8 cellular contexts compared by ENCODE assay signal in the genomic region with DNA sequence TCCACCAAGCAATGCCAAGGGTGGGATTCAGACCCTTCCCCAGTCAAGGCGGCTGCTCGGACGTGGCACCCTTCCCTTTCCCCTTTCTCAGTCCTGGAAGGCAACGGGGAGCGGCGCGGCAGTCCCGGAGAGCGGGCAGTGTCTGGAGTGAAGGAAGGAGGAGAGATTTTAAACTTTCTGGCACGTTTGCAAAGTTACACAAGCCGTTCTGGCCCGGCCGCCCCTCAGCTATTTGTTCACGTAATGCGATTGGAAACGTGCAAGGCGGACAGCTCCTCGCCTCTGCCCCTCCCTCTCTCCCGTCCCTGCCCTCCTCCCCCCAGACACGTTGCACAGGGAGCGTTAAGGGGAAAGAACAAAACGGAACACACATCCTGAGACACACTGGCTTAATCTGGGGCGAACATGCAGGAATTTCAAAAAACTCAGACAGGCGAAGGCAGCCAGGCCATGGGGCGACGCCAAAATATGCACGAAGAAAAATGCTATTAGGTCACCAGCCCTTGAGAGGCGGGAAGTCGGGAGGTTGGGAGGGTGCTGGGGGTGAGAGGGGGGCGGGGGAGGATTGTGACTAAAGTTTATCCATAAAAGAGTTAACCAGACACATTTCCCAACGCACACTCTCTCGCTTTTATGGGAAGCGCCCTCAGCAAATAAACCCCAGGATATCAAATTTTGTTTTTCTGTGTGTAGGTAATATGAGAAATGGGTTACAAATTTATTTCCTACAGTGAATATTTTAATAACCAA. TPM values are rescaled to one million over a fixed set of nuclear protein-coding genes. Genes with fewer than 3 reads are reported as not detected.
DNase-seq lines count a peak whose midpoint lies in the region; ATAC-seq and TF ChIP-seq lines count a peak whose summit lies in the region.

A gene with protein sequence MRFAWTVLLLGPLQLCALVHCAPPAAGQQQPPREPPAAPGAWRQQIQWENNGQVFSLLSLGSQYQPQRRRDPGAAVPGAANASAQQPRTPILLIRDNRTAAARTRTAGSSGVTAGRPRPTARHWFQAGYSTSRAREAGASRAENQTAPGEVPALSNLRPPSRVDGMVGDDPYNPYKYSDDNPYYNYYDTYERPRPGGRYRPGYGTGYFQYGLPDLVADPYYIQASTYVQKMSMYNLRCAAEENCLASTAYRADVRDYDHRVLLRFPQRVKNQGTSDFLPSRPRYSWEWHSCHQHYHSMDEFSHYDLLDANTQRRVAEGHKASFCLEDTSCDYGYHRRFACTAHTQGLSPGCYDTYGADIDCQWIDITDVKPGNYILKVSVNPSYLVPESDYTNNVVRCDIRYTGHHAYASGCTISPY (minus strand): TSS at position 144 of the 750 bp plus-strand sequence. CDS start 274 bp downstream, outside the sequence.

- DNase-seq in activated naive CD4-positive, alpha-beta T cell treated with anti-CD3 and anti-CD28 coated beads for 36 hours: peak; percentile 4
- no peak for DNase-seq in activated naive CD4-positive, alpha-beta T cell treated with anti-CD3 and anti-CD28 coated beads, Interleukin-2, amount 50 U/mL, for 16 hours
- DNase-seq in NCI-H526 treated with DMSO at 0.1 percent for 48 hours (lab: John Stamatoyannopoulos, UW): peak; percentile 3
- peak; percentile 96 to 97 for DNase-seq in cardiac fibroblast (ENCODE audit: low read depth in 2 of 2)
- peak; percentile 84 for DNase-seq in islet precursor cell
- no peak for DNase-seq in spleen
- no peak for DNase-seq in pons (ENCODE audit: low spot score)

- H3K36me3 ChIP-seq in spleen: no peaks in the 10 kb centered on the region

- ATAC-seq in HG03469 (IDR thresholded peaks at IDR 0.05; ENCODE audit: unreplicated experiment): no peak

- peaks cover 49% of the 10 kb centered on the region for H3K27me3 Mint-ChIP-seq in activated naive CD4-positive, alpha-beta T cell treated with anti-CD3 and anti-CD28 coated beads for 36 hours (ENCODE audit: low read depth)

- peaks cover 0 to 32% (median 22%) of the 10 kb centered on the region in 6 donors for H3K4me1 ChIP-seq in spleen

- H3K4me1 Mint-ChIP-seq in activated naive CD4-positive, alpha-beta T cell treated with anti-CD3 and anti-CD28 coated beads for 36 hours (ENCODE audit: low read depth): peaks cover 12% of the 10 kb centered on the region

- CTCF ChIA-PET in activated naive CD4-positive, alpha-beta T cell treated with anti-CD3 and anti-CD28 coated beads for 36 hours (lab: Charles Lee): interaction anchor here (3.7 kb wide), 1 partner anchor 116 kb away, joined by 18 read pairs; a partner anchor contains a TSS

- no peaks in the 10 kb centered on the region for H3K36me3 Mint-ChIP-seq in activated naive CD4-positive, alpha-beta T cell treated with anti-CD3 and anti-CD28 coated beads for 36 hours (ENCODE audit: low read depth)

- peak within 1 kb of the TSS; percentile 66 for H3K4me3 Mint-ChIP-seq in activated naive CD4-positive, alpha-beta T cell treated with anti-CD3 and anti-CD28 coated beads for 36 hours

- H3K27ac Mint-ChIP-seq in activated naive CD4-positive, alpha-beta T cell treated with anti-CD3 and anti-CD28 coated beads for 36 hours: no peak within 1 kb of the TSS

- no peaks in the 10 kb centered on the region for H3K9me3 Mint-ChIP-seq in activated naive CD4-positive, alpha-beta T cell treated with anti-CD3 and anti-CD28 coated beads for 36 hours

- no peak for TF ChIP-seq POLR2A in spleen (IDR thresholded peaks at IDR 0.05)

- H3K4me3 ChIP-seq in cardiac fibroblast (replicated peaks in 1 of 2; ENCODE audit: low read depth in 2 of 2, low read length in 2 of 2) (peak within 1 kb of the TSS; percentile 83 to 87), spleen (peak within 1 kb of the TSS; percentile 30 to 70 (median 46))

- TF ChIP-seq CTCF in cardiac fibroblast (IDR thresholded peaks at IDR 0.05; ENCODE audit: low read depth, low read length) (no peak), spleen (IDR thresholded peaks at IDR 0.05 in 8 of 11, conservative IDR thresholded peaks at IDR 0.05 in 3 of 11) (no peak)

- H3K27ac ChIP-seq in spleen: peak within 1 kb of the TSS in 5 of 8 donors; percentile 29 to 83 (median 49)

- intact Hi-C loops in activated naive CD4-positive, alpha-beta T cell treated with anti-CD3 and anti-CD28 coated beads for 36 hours (cut with micrococcal nuclease): no loop called here
- intact Hi-C loops in spleen (cut with DNase I; ENCODE audit: low total_unique reads): no loop called here

- H3K9me3 ChIP-seq in spleen: no peaks in the 10 kb centered on the region

- 3 to 4% (median 4%) methylated on average over 31 to 33 of the region's 33 CpGs for WGBS in spleen, 5 donors

- peaks cover 0 to 48% (median 21%) of the 10 kb centered on the region in 7 donors for H3K27me3 ChIP-seq in spleen (replicated peaks in 1 of 7)

RNA-seq across cellular contexts. Expression of the gene that starts here (rescaled TPM):
- not detected for total RNA-seq in activated naive CD4-positive, alpha-beta T cell treated with anti-CD3 and anti-CD28 coated beads for 36 hours
- 10 to 100 TPM in 2 of 7 donors, 1 to 10 TPM in 5; 2.1 to 17.4 (median 6.2) TPM for total RNA-seq in spleen
- polyA plus RNA-seq in spleen: 1 to 10 TPM in 2 of 3 donors, under 1 TPM in 1; 0.96 to 2.1 (median 1.2) TPM

Comparison
In these comparisons a context has a peak if more than half of its experiments do, and no peak if none do; other contexts are left out.
1. Peak in DNase-seq in activated naive CD4-positive, alpha-beta T cell treated with anti-CD3 and anti-CD28 coated beads for 36 hours; RNA of the gene not detected or under 1 TPM.
2. DNase-seq: peak in NCI-H526 treated with DMSO at 0.1 percent for 48 hours (single experiment), cardiac fibroblast (2 of 2) and islet precursor cell (single experiment); none in activated naive CD4-positive, alpha-beta T cell treated with anti-CD3 and anti-CD28 coated beads, Interleukin-2, amount 50 U/mL, for 16 hours (single experiment), spleen (single experiment) and pons (single experiment).